1 cellular context compared by ENCODE assay signal in the genomic region with DNA sequence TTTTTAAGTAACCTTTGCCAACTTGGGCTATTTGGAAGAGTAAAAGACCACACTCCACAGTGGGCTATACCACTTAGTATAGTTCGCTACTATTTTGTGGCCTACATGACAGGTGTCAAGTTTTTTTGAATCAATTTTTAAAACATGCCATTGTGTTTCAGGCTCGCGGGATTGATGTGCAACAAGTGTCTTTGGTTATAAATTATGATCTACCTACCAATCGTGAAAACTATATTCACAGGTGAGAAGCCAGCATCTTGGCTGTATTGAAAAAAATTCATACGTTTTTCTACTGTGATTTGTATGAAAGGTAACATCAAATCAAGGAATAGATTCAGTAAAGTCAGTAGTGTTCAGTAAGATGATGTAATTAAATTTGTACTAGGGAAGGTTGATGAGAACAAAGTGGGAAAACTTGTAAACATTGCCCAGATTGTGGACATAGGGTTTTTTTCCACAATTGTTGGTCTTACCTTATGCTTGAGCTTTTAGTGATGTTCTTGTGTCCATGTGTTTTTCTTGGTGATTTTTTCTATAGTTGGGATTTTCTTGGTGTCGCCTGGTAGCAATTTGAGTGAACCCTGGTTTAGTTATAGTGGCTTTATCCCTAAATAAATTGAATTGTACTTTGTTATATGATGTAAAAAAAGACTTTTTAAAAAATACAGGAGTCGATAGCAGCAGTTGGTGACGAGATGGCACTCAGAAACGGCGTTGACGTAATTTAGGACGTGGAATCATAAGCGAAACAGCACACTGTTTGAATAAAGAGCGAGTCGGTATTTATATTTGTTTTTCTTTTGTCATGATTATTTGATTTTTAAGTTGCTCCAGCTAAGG.
TF ChIP-seq lines count a peak whose summit lies in the region.

No MANE protein-coding gene starts in this region.

TF ChIP-seq in K562, 482 proteins besides CTCF, POLR2A, EP300 and RAD21 (continued from another document):
- TF ChIP-seq FOXA1 (IDR thresholded peaks at IDR 0.05; ENCODE audit: borderline replicate concordance), result no peak
- TF ChIP-seq, protein P1, sequence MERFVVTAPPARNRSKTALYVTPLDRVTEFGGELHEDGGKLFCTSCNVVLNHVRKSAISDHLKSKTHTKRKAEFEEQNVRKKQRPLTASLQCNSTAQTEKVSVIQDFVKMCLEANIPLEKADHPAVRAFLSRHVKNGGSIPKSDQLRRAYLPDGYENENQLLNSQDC (CRISPR knock-in tag; IDR thresholded peaks at IDR 0.05), result no peak
- TF ChIP-seq ZSCAN32 (CRISPR knock-in tag; IDR thresholded peaks at IDR 0.05), result no peak
- TF ChIP-seq CBFA2T2 (conservative IDR thresholded peaks at IDR 0.05), result no peak
- no peak for TF ChIP-seq XRCC5 (IDR thresholded peaks at IDR 0.05; ENCODE audit: low read depth, low read length)
